1 cellular context compared by ENCODE assay signal in genomic region chr6:39608652-39609345, GRCh38.
TF ChIP-seq lines count a peak whose summit lies in the region.

No MANE protein-coding gene starts in this region.

TF ChIP-seq in GM12878, 131 proteins besides CTCF, POLR2A, EP300 and RAD21 (continued from another document):
- TF ChIP-seq REST (IDR thresholded peaks at IDR 0.05; ENCODE audit: low read depth, low read length) (peak; percentile 10; the same call in 1 of the 2 replicates), PAX5 (IDR thresholded peaks at IDR 0.05; ENCODE audit: borderline replicate concordance, low read depth, low read length) (0 out of 2 replicates have a peak, but pooled peaks have one; percentile 50), IKZF1 (conservative IDR thresholded peaks at IDR 0.05) (peak; percentile 63), KAT2A (conservative IDR thresholded peaks at IDR 0.05; ENCODE audit: control insufficient read depth, low read depth, low read length) (no peak), HDAC2 (IDR thresholded peaks at IDR 0.05) (no peak), CREM (IDR thresholded peaks at IDR 0.05; ENCODE audit: low read depth) (no peak), ATF2 (IDR thresholded peaks at IDR 0.05; ENCODE audit: low read length) (no peak), RELB (IDR thresholded peaks at IDR 0.05; ENCODE audit: low read depth) (peak; percentile 65; the same call in 1 of the 2 replicates), MYC (IDR thresholded peaks at IDR 0.05; ENCODE audit: insufficient read depth, insufficient read length, insufficient replicate concordance, low read length, severe bottlenecking) (no peak), NBN (IDR thresholded peaks at IDR 0.05) (0 out of 2 replicates have a peak, but pooled peaks have one; percentile 46), RELA (IDR thresholded peaks at IDR 0.05; ENCODE audit: borderline replicate concordance, partially characterized antibody) (peak; percentile 12), BCL3 (IDR thresholded peaks at IDR 0.05; ENCODE audit: borderline replicate concordance, insufficient read depth, low read depth, low read length, poor library complexity, severe bottlenecking) (no peak), MLLT1 (IDR thresholded peaks at IDR 0.05) (0 out of 2 replicates have a peak, but pooled peaks have one; percentile 20), CREB1 (IDR thresholded peaks at IDR 0.05; ENCODE audit: low read depth) (no peak), ZNF274 (IDR thresholded peaks at IDR 0.05; ENCODE audit: insufficient read depth, insufficient read length) (no peak), MTA2 (IDR thresholded peaks at IDR 0.05; ENCODE audit: low read depth) (peak; percentile 47; the same call in 1 of the 2 replicates), TCF12 (IDR thresholded peaks at IDR 0.05; ENCODE audit: low read depth, low read length) (no peak), BHLHE40 (IDR thresholded peaks at IDR 0.05; ENCODE audit: borderline replicate concordance in 1 of 2, low read depth in 2 of 2, low read length in 1 of 2) (peak; percentile 81 to 93; a peak in 3 of 4 replicates), PKNOX1 (IDR thresholded peaks at IDR 0.05) (no peak), SP1 (IDR thresholded peaks at IDR 0.05; ENCODE audit: low read depth, low read length) (no peak), SKIL (IDR thresholded peaks at IDR 0.05; ENCODE audit: low read depth, poor library complexity, severe bottlenecking) (no peak)
